31 cellular contexts compared by ENCODE assay signal in the genomic region with DNA sequence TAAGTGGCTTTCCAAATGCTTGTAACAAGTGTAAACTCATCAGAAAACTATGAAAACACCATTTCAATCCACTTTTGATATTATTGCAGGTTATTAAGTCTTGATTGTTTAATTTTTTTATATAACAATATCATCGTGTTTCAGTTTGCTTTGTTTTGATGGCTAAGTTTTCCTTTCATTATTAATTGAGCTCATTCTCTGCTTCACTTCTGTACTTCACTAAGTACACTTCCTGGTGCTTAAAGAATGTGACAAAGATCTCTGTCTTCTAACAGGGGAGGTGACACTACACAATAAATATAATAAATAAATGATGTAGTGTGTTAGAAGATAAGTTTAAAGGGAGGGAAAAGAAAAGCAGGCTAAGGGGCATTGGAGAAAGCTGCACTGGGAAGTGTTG. TPM values are rescaled to one million over a fixed set of nuclear protein-coding genes. Genes with fewer than 3 reads are reported as not detected.
DNase-seq lines count a peak whose midpoint lies in the region; ATAC-seq and TF ChIP-seq lines count a peak whose summit lies in the region.
"Had no signal": no experiment of that assay in that cellular context is flagged by ENCODE, and none has a peak within 500 bp of the region (broad histone marks: within the 10 kb centered on the region; RNA-seq: fewer than 3 reads in every experiment).

No MANE protein-coding gene starts in this region.

- no peaks in the 10 kb centered on the region for H3K36me3 Mint-ChIP-seq in GM23338 (ENCODE audit: low read depth)
- H3K36me3 Mint-ChIP-seq: activated naive CD4-positive, alpha-beta T cell treated with anti-CD3 and anti-CD28 coated beads, Interleukin-2, amount 10 ng/mL, durations not matched to agents 7 days and 5 days had no signal

- peak overlapping the region; percentile 11; the same call in 1 of the 2 replicates for H3K4me2 ChIP-seq in HCT116 (ENCODE audit: low read length)
- H3K4me2 ChIP-seq in GM23338, result no peak overlapping the region
- H3K4me2 ChIP-seq: KMS-11 had no signal

- H3K27ac ChIP-seq in HCT116 (ENCODE audit: low read depth, low read length) (no peak overlapping the region), SK-N-MC (peak overlapping the region; percentile 22; the same call in 1 of the 2 replicates), right lobe of liver (peak overlapping the region; percentile 31 to 91 (median 91)), upper lobe of left lung (peak overlapping the region in 2 of 4 donors; percentile 26 to 56), heart right ventricle (no peak overlapping the region), GM23338 (ENCODE audit: low read depth) (no peak overlapping the region)
- H3K27ac ChIP-seq: brain microvascular endothelial cell, gastroesophageal sphincter, KMS-11 had no signal

- no peak for DNase-seq in HCT116 (ENCODE audit: low read depth, low spot score)
- DNase-seq in SK-N-MC (ENCODE audit: low read depth, low spot score), result no peak
- DNase-seq in right lobe of liver, result no peak
- no peak for DNase-seq in upper lobe of left lung
- no peak for DNase-seq in heart right ventricle
- no peak for DNase-seq in GM23338 (ENCODE audit: low spot score)
- DNase-seq in GM19238 (ENCODE audit: insufficient read length, low spot score), result no peak
- DNase-seq: activated CD4-positive, alpha-beta T cell treated with anti-CD3 and anti-CD28 coated beads for 1 hour; activated CD8-positive, alpha-beta memory T cell treated with anti-CD3 and anti-CD28 coated beads, Interleukin-2, amount 50 U/mL, for 48 hours; activated CD8-positive, alpha-beta T cell treated with anti-CD3 and anti-CD28 coated beads for 36 hours; activated naive CD4-positive, alpha-beta T cell treated with anti-CD3 and anti-CD28 coated beads, Interleukin-2, amount 10 ng/mL, durations not matched to agents 7 days and 5 days; amniotic stem cell; brain microvascular endothelial cell; DND-41; GF-D8; H7; hypothalamus; left cardiac atrium; NCI-H1417; NCI-H2029; NCI-H2227 treated with DMSO at 0.1 percent for 48 hours; NCI-H526; NK-92 treated with Interleukin-12 subunit alpha and Interleukin-12 subunit beta, amount 100 ng/mL, for 24 hours; posterior cingulate gyrus; SHP77; stimulated activated CD4-positive, alpha-beta T cell treated with anti-CD3 and anti-CD28 coated beads, Interleukin-4, amount 100 ng/mL, for 1 hour had no signal

- H3K9me2 ChIP-seq in HCT116 (ENCODE audit: insufficient read depth), result no peaks in the 10 kb centered on the region
- H3K9me2 ChIP-seq in GM23338 (ENCODE audit: insufficient read depth), result no peaks in the 10 kb centered on the region

- H3K4me3 Mint-ChIP-seq in GM23338, result no peak overlapping the region
- H3K4me3 Mint-ChIP-seq: activated CD8-positive, alpha-beta T cell treated with anti-CD3 and anti-CD28 coated beads for 36 hours; activated naive CD4-positive, alpha-beta T cell treated with anti-CD3 and anti-CD28 coated beads, Interleukin-2, amount 10 ng/mL, durations not matched to agents 7 days and 5 days; activated T-helper 1 cell treated with anti-CD3 and anti-CD28 coated beads, Interleukin-12 subunit alpha, Interleukin-12 subunit beta, Interleukin-2, Interleukin-4 antibody, amounts not matched to agents 30 ng/mL and 10 ng/mL and 1 ng/mL, durations not matched to agents 14 hours and 24 hours and 36 hours; mesothelial cell of epicardium had no signal

- H3K4me1 Mint-ChIP-seq in GM23338, result peaks cover 8% of the 10 kb centered on the region; the same call in 2 of the 3 replicates
- H3K4me1 Mint-ChIP-seq: activated naive CD4-positive, alpha-beta T cell treated with anti-CD3 and anti-CD28 coated beads, Interleukin-2, amount 10 ng/mL, durations not matched to agents 7 days and 5 days had no signal

- H3K79me2 ChIP-seq in HCT116 (ENCODE audit: insufficient read depth, low read length), result no peaks in the 10 kb centered on the region
- H3K79me2 ChIP-seq in GM23338 (replicated peaks; ENCODE audit: insufficient read depth), result no peaks in the 10 kb centered on the region

- no peaks in the 10 kb centered on the region for H3K9me3 Mint-ChIP-seq in GM23338

- H4K20me1 ChIP-seq in HCT116 (ENCODE audit: insufficient read depth) (no peaks in the 10 kb centered on the region), GM23338 (replicated peaks; ENCODE audit: insufficient read depth) (no peaks in the 10 kb centered on the region)

- TF ChIP-seq POLR2A in HCT116 (IDR thresholded peaks at IDR 0.05; ENCODE audit: borderline replicate concordance, extremely low read depth, insufficient read depth, insufficient read length) (no peak), right lobe of liver (IDR thresholded peaks at IDR 0.05) (no peak), upper lobe of left lung (IDR thresholded peaks at IDR 0.05) (no peak)

- no peak overlapping the region for H3K4me3 ChIP-seq in HCT116 (replicated peaks in 1 of 2; ENCODE audit: low read depth in 1 of 2, low read length in 2 of 2)
- 0 out of 2 replicates have a peak overlapping the region, but pooled peaks have one; percentile 3 for H3K4me3 ChIP-seq in SK-N-MC
- no peak overlapping the region for H3K4me3 ChIP-seq in right lobe of liver
- H3K4me3 ChIP-seq in upper lobe of left lung, result peak overlapping the region in 3 of 4 donors; percentile 8 to 29 (median 18)
- H3K4me3 ChIP-seq in heart right ventricle, result no peak overlapping the region
- H3K4me3 ChIP-seq in GM23338, result no peak overlapping the region
- H3K4me3 ChIP-seq: gastroesophageal sphincter, tibial nerve had no signal

- 13% methylated on average over 1 of the region's 1 CpG for WGBS in right lobe of liver (ENCODE audit: insufficient coverage, low coverage, low lambda C conversion rate, missing lambda C conversion rate)
- 9 to 23% methylated on average over 1 of the region's 1 CpG for WGBS in upper lobe of left lung, 2 donors
- 60 to 69% methylated on average over 1 of the region's 1 CpG for WGBS in heart right ventricle, 2 donors

- H3K9ac ChIP-seq in HCT116 (ENCODE audit: low read length) (no peak overlapping the region), SK-N-MC (ENCODE audit: insufficient read length) (no peak overlapping the region)
- H3K9ac ChIP-seq: KMS-11 had no signal

- no peak for ATAC-seq in HCT116
- peak; percentile 4 to 42 (median 18) for ATAC-seq in right lobe of liver
- no peak for ATAC-seq in upper lobe of left lung (ENCODE audit: low FRiP score in 2 of 2)
- no peak for ATAC-seq in heart right ventricle
- no peak for ATAC-seq in GM23338
- ATAC-seq: activated CD8-positive, alpha-beta T cell treated with anti-CD3 and anti-CD28 coated beads for 36 hours; gastroesophageal sphincter; left cardiac atrium had no signal

- no peak for TF ChIP-seq RAD21 in HCT116 (IDR thresholded peaks at IDR 0.05; ENCODE audit: low read depth)

- CTCF ChIA-PET in HCT116 (lab: Charles Lee), result interaction anchor here (0.6 to 1.2 kb wide), 2 partner anchors 10 to 14 kb away, joined by 3 read pairs; no protein-coding TSS in a partner anchor

- TF ChIP-seq CTCF in HCT116 (IDR thresholded peaks at IDR 0.05 in 2 of 3, conservative IDR thresholded peaks at IDR 0.05 in 1 of 3; ENCODE audit: borderline replicate concordance in 1 of 3, insufficient read depth in 1 of 3, low read depth in 2 of 3, low read length in 2 of 3), result no peak
- no peak for TF ChIP-seq CTCF in right lobe of liver (IDR thresholded peaks at IDR 0.05)
- TF ChIP-seq CTCF in upper lobe of left lung (IDR thresholded peaks at IDR 0.05), result no peak
- no peak for TF ChIP-seq CTCF in heart right ventricle (IDR thresholded peaks at IDR 0.05)
- no peak for TF ChIP-seq CTCF in GM23338 (conservative IDR thresholded peaks at IDR 0.05; ENCODE audit: low read depth in 2 of 2)

- H3F3A ChIP-seq in GM23338 (replicated peaks; ENCODE audit: low read depth), result no peaks in the 10 kb centered on the region

- TF ChIP-seq EP300 in upper lobe of left lung (IDR thresholded peaks at IDR 0.05), result no peak

- H3K4me1 ChIP-seq in HCT116 (ENCODE audit: control insufficient read depth in 1 of 2, insufficient read depth in 2 of 2, low read length in 2 of 2) (peaks cover 26 to 35% of the 10 kb centered on the region in 2 experiments), right lobe of liver (peaks cover 0 to 49% (median 15%) of the 10 kb centered on the region in 4 donors), upper lobe of left lung (peaks cover 0 to 17% (median 13%) of the 10 kb centered on the region in 4 donors), heart right ventricle (peaks cover 0 to 17% (median 2%) of the 10 kb centered on the region in 9 donors), GM23338 (ENCODE audit: insufficient read depth) (no peaks in the 10 kb centered on the region; the same call in 1 of the 2 replicates)

- POLR2A ChIA-PET in HCT116 (lab: Charles Lee), result interaction anchor here (1.3 kb wide), 1 partner anchor 21 kb away, joined by 4 read pairs; no protein-coding TSS in a partner anchor

- H3K9me3 ChIP-seq in HCT116 (ENCODE audit: control insufficient read depth in 1 of 2, insufficient read depth in 1 of 2, low read depth in 1 of 2, low read length in 2 of 2) (no peaks in the 10 kb centered on the region), SK-N-MC (ENCODE audit: low read depth, low read length) (no peaks in the 10 kb centered on the region), right lobe of liver (no peaks in the 10 kb centered on the region), upper lobe of left lung (no peaks in the 10 kb centered on the region), heart right ventricle (peaks cover 0 to 12% (median 4%) of the 10 kb centered on the region in 11 donors)

- no TSS peak for BruUV-seq in HCT116 (replicated peaks; lab: Mats Ljungman, UMichigan)

- RAD21 ChIA-PET in HCT116 (lab: Charles Lee; ENCODE audit: low non-redundant PET in 1 of 2, low total read pairs in 2 of 2, uncharacterized antibody in 2 of 2, unreplicated experiment in 2 of 2), result no interaction called here

- H3K27ac Mint-ChIP-seq in GM23338, result no peak overlapping the region
- H3K27ac Mint-ChIP-seq: activated CD8-positive, alpha-beta T cell treated with anti-CD3 and anti-CD28 coated beads for 36 hours; activated naive CD4-positive, alpha-beta T cell treated with anti-CD3 and anti-CD28 coated beads, Interleukin-2, amount 10 ng/mL, durations not matched to agents 7 days and 5 days; activated T-helper 1 cell treated with anti-CD3 and anti-CD28 coated beads, Interleukin-12 subunit alpha, Interleukin-12 subunit beta, Interleukin-2, Interleukin-4 antibody, amounts not matched to agents 30 ng/mL and 10 ng/mL and 1 ng/mL, durations not matched to agents 14 hours and 24 hours and 36 hours had no signal

- intact Hi-C loops in HCT116 (cut with micrococcal nuclease) (no loop called here), right lobe of liver (cut with DNase I) (no loop called here), heart right ventricle (cut with DNase I) (no loop called here)

- H2AFZ ChIP-seq in HCT116 (ENCODE audit: low read depth, low read length, poor library complexity, severe bottlenecking) (no peak overlapping the region), GM23338 (no peak overlapping the region)

- H3K27me3 Mint-ChIP-seq in GM23338 (ENCODE audit: insufficient read depth, low read depth, poor library complexity), result peaks cover 3% of the 10 kb centered on the region

- H3K27me3 ChIP-seq in HCT116 (ENCODE audit: insufficient read depth, low read length), result no peaks in the 10 kb centered on the region
- no peaks in the 10 kb centered on the region for H3K27me3 ChIP-seq in right lobe of liver
- H3K27me3 ChIP-seq in upper lobe of left lung, result no peaks in the 10 kb centered on the region
- H3K27me3 ChIP-seq in heart right ventricle, result no peaks in the 10 kb centered on the region
- H3K27me3 ChIP-seq in GM23338 (ENCODE audit: insufficient read depth), result no peaks in the 10 kb centered on the region
- H3K27me3 ChIP-seq: brain microvascular endothelial cell, tibial nerve had no signal

- H3K36me3 ChIP-seq in HCT116 (ENCODE audit: control insufficient read depth in 1 of 2, insufficient read depth in 2 of 2, low read length in 2 of 2) (no peaks in the 10 kb centered on the region), SK-N-MC (ENCODE audit: insufficient read depth, low read length) (no peaks in the 10 kb centered on the region), right lobe of liver (no peaks in the 10 kb centered on the region), upper lobe of left lung (no peaks in the 10 kb centered on the region), heart right ventricle (no peaks in the 10 kb centered on the region), GM23338 (ENCODE audit: insufficient read depth) (no peaks in the 10 kb centered on the region)
- H3K36me3 ChIP-seq: brain microvascular endothelial cell, gastroesophageal sphincter, tibial nerve had no signal

RNA-seq across cellular contexts. Expression of gene RAD23B, which starts 13.0 kb away (rescaled TPM):
- 251 TPM for total RNA-seq in HCT116 (2021; ENCODE audit: unreplicated experiment)
- polyA plus RNA-seq in HCT116 (2012), result 113 and 123 TPM in 2 replicates
- 100 to 1,000 TPM in 2 of 6 experiments, 10 to 100 TPM in 4; 86.9 to 110 (median 99.1) TPM for total RNA-seq in right lobe of liver
- total RNA-seq in upper lobe of left lung, result 100 to 1,000 TPM in 1 of 6 donors, 10 to 100 TPM in 5; 33.5 to 107 (median 73.1) TPM
- 100 to 1,000 TPM in 7 of 10 donors, 10 to 100 TPM in 3; 85.5 to 122 (median 106) TPM for total RNA-seq in heart right ventricle
- polyA plus RNA-seq in heart right ventricle, result 10 to 100 TPM; 41.7 to 57.1 TPM
- total RNA-seq in GM23338 (2014; rRNA removed; shearing (Covaris generic)), result 117 and 137 TPM in 2 replicates
- 31.1 and 33.1 TPM in 2 replicates for polyA plus RNA-seq in GM23338 (2016; fragmentation: Nextera tagmentation; extraction: Ambion mirVana)

Comparison
In these comparisons a context has a peak if more than half of its experiments do, and no peak if none do; other contexts are left out.
1. ATAC-seq: peak in right lobe of liver (4 of 4); none in HCT116 (single experiment), upper lobe of left lung (0 of 2), heart right ventricle (0 of 8) and GM23338 (single experiment).
2. H3K27ac ChIP-seq: peak in SK-N-MC (single experiment) and right lobe of liver (3 of 3); none in HCT116 (single experiment), heart right ventricle (0 of 10) and GM23338 (single experiment).
3. H3K4me3 ChIP-seq: peak in SK-N-MC (single experiment) and upper lobe of left lung (3 of 4); none in HCT116 (0 of 2), right lobe of liver (0 of 3), heart right ventricle (0 of 10) and GM23338 (single experiment).